Comparison of ENCODE assay signal across 25 cellular contexts in the genomic region with DNA sequence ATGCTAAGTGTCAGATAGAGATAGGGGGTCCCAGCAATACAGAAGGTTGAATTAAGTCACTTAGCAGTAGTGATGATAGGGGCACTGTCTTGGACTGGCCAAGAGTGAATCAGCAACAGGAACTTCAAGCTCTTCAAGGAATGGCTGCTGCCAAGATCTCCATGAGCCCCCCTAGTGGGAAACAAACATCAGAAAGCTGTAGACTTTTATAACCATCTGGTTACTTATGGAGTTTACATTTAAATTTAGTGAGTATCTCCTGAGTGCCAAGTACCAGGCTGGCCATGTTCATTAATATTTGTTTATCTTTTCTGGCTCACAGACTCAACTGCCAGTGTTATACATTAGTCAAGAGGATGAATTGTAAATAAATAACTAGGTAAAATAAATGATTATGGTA.
"Had no signal": no experiment of that assay in that cellular context is flagged by ENCODE, and none has a peak within 500 bp of the region (broad histone marks: within the 10 kb centered on the region; RNA-seq: fewer than 3 reads in every experiment).

No MANE protein-coding gene starts in this region.

- DNase-seq: activated CD4-positive, alpha-beta memory T cell treated with anti-CD3 and anti-CD28 coated beads, Interleukin-2, amount 10 ng/mL, durations not matched to agents 7 days and 5 days; activated CD4-positive, alpha-beta T cell treated with anti-CD3 and anti-CD28 coated beads for 1 hour; activated CD4-positive, alpha-beta T cell treated with anti-CD3 and anti-CD28 coated beads for 4 hours; activated CD4-positive, alpha-beta T cell treated with anti-CD3 and anti-CD28 coated beads, Interleukin-2, amount 10 ng/mL, durations not matched to agents 7 days and 5 days; activated CD4-positive, alpha-beta T cell treated with anti-CD3 and anti-CD28 coated beads, Interleukin-2, amount 50 U/mL, for 4 hours; activated CD8-positive, alpha-beta memory T cell treated with anti-CD3 and anti-CD28 coated beads, Interleukin-2, amount 50 U/mL, for 48 hours; activated gamma-delta T cell treated with Interleukin-2 at 50 U/mL for 16 hours; activated naive CD4-positive, alpha-beta T cell treated with anti-CD3 and anti-CD28 coated beads, Interleukin-2, amount 50 U/mL, for 16 hours; activated naive CD4-positive, alpha-beta T cell treated with Interleukin-2 at 50 U/mL for 16 hours; activated T-cell treated with anti-CD3 and anti-CD28 coated beads for 4 hours; activated T-cell treated with anti-CD3 and anti-CD28 coated beads, Interleukin-2, amount 50 U/mL, for 24 hours; activated T-cell treated with anti-CD3 and anti-CD28 coated beads, Interleukin-2, amount 50 U/mL, for 72 hours; amniotic stem cell; anterior cingulate cortex; brain microvascular endothelial cell; dorsolateral prefrontal cortex; effector memory CD4-positive, alpha-beta T cell; endodermal cell; foreskin fibroblast; glutamatergic neuron; heart left ventricle; T-helper 17 cell had no signal

- ATAC-seq: activated T-cell treated with anti-CD3 and anti-CD28 coated beads, Interleukin-2, amount 50 U/mL, for 72 hours; esophagus mucosa; T-helper 17 cell; WTC11 had no signal

- H3K27ac ChIP-seq: brain microvascular endothelial cell, coronary artery, dorsolateral prefrontal cortex, heart left ventricle had no signal
